Comparison of ENCODE assay signal across 22 cellular contexts in the genomic region with DNA sequence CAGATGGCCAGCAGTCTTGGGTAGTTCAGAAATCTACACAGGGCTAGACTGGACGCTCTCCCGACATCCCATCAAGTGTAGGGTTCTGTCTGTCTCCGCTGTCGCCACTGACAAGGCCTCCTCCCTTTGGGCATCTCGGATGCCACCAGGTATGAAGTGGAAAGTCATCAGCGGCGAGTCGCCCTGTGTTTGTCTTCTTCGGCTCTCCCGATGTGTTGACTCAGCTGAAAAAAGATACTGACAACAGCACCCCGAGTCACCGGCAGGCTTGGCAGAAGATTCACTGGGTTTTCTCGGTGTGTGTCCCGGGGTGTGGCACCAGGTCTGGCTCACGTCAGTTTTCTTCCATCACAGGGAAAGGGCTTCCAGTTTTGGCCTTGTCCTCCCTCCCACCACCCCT.
"Had no signal": no experiment of that assay in that cellular context is flagged by ENCODE, and none has a peak within 500 bp of the region (broad histone marks: within the 10 kb centered on the region; RNA-seq: fewer than 3 reads in every experiment).

No MANE protein-coding gene starts in this region.

- H3K27ac Mint-ChIP-seq: activated CD8-positive, alpha-beta memory T cell treated with anti-CD3 and anti-CD28 coated beads, Interleukin-2, amount 10 ng/mL, durations not matched to agents 7 days and 5 days; activated naive CD4-positive, alpha-beta T cell treated with anti-CD3 and anti-CD28 coated beads, Interleukin-2, amount 50 U/mL, for 72 hours; activated T-cell treated with anti-CD3 and anti-CD28 coated beads, Interleukin-2, amount 50 U/mL, for 24 hours; T-helper 2 cell treated with Interferon-gamma antibody and Interleukin-4, amounts not matched to agents 5 μg/mL and 100 μg/mL, for 36 hours had no signal

- ATAC-seq: activated CD8-positive, alpha-beta memory T cell treated with anti-CD3 and anti-CD28 coated beads, Interleukin-2, amount 10 ng/mL, durations not matched to agents 7 days and 5 days; activated naive CD4-positive, alpha-beta T cell treated with anti-CD3 and anti-CD28 coated beads, Interleukin-2, amount 50 U/mL, for 72 hours; upper lobe of right lung had no signal

- DNase-seq: activated CD4-positive, alpha-beta T cell treated with anti-CD3 and anti-CD28 coated beads, Interleukin-2, amount 50 U/mL, for 4 hours; activated CD4-positive, CD25-positive, alpha-beta regulatory T cell treated with anti-CD3 and anti-CD28 coated beads, Interleukin-2, amount 50 U/mL, for 72 hours; activated CD8-positive, alpha-beta memory T cell treated with anti-CD3 and anti-CD28 coated beads, Interleukin-2, amount 10 ng/mL, durations not matched to agents 7 days and 5 days; activated effector memory CD4-positive, alpha-beta T cell treated with anti-CD3 and anti-CD28 coated beads, Interleukin-2, amount 50 U/mL, for 16 hours; activated T-cell treated with anti-CD3 and anti-CD28 coated beads, Interleukin-2, amount 50 U/mL, for 24 hours; amniotic stem cell; brain microvascular endothelial cell; foreskin melanocyte; head of caudate nucleus; islet precursor cell; midbrain; nucleus accumbens; sigmoid colon; stimulated activated CD4-positive, alpha-beta T cell treated with anti-CD3 and anti-CD28 coated beads, Interleukin-12 subunit alpha, Interleukin-12 subunit beta, amount 100 ng/mL, for 4 hours; stimulated activated CD4-positive, alpha-beta T cell treated with anti-CD3 and anti-CD28 coated beads, Interleukin-2, amount 100 ng/mL, for 48 hours; stimulated activated naive CD4-positive, alpha-beta T cell treated with Interleukin-2 at 50 U/mL for 16 hours; SW 1271; upper lobe of right lung had no signal

- H3K36me3 ChIP-seq: brain microvascular endothelial cell, sigmoid colon, suprapubic skin, upper lobe of right lung had no signal

- H3K27ac ChIP-seq: brain microvascular endothelial cell, sigmoid colon, suprapubic skin, upper lobe of right lung had no signal

- H3K9me3 ChIP-seq: sigmoid colon, suprapubic skin, upper lobe of right lung had no signal

- H3K4me1 ChIP-seq: sigmoid colon, upper lobe of right lung had no signal

- H3K9me3 Mint-ChIP-seq: activated naive CD4-positive, alpha-beta T cell treated with anti-CD3 and anti-CD28 coated beads, Interleukin-2, amount 50 U/mL, for 72 hours; activated T-cell treated with anti-CD3 and anti-CD28 coated beads, Interleukin-2, amount 50 U/mL, for 24 hours; T-helper 2 cell treated with Interferon-gamma antibody and Interleukin-4, amounts not matched to agents 5 μg/mL and 100 μg/mL, for 36 hours had no signal

- H3K4me3 Mint-ChIP-seq: activated CD8-positive, alpha-beta memory T cell treated with anti-CD3 and anti-CD28 coated beads, Interleukin-2, amount 10 ng/mL, durations not matched to agents 7 days and 5 days; activated T-cell treated with anti-CD3 and anti-CD28 coated beads, Interleukin-2, amount 50 U/mL, for 24 hours; T-helper 2 cell treated with Interferon-gamma antibody and Interleukin-4, amounts not matched to agents 5 μg/mL and 100 μg/mL, for 36 hours had no signal

- H3K4me3 ChIP-seq: sigmoid colon, suprapubic skin, upper lobe of right lung had no signal

- FAIRE-seq: endometrium had no signal

- H3K36me3 Mint-ChIP-seq: activated CD8-positive, alpha-beta memory T cell treated with anti-CD3 and anti-CD28 coated beads, Interleukin-2, amount 10 ng/mL, durations not matched to agents 7 days and 5 days; activated naive CD4-positive, alpha-beta T cell treated with anti-CD3 and anti-CD28 coated beads, Interleukin-2, amount 50 U/mL, for 72 hours had no signal
